Comparison of ENCODE assay signal across 8 cellular contexts in the genomic region with DNA sequence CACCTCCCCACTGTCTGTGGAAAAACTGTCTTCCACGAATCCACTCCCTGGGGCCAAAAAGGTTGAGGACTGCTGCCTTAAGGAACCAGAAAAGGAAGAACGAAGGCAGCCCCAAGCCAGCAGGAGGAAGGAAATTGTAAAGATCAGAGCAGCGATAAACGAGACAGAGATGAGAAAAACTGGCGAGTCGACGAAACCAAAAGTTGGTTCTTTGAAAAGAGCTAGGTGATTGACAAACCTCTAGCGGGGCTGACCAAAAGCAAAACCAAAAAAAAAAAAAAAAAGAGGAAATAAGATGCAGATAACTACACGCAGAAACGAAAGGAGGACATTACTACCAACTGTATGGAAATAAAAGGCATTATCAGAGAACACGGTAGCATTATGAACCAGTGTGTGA.
DNase-seq lines count a peak whose midpoint lies in the region; ATAC-seq, FAIRE-seq and TF ChIP-seq lines count a peak whose summit lies in the region.

No MANE protein-coding gene starts in this region.

- FAIRE-seq in K562 (lab: Jason Lieb, UNC), result no peak

- H3K27ac ChIP-seq in RWPE2 (ENCODE audit: poor library complexity, severe bottlenecking), result peak overlapping the region; percentile 53
- peak overlapping the region; percentile 23; the same call in 1 of the 3 replicates for H3K27ac ChIP-seq in K562 (ENCODE audit: extremely low read depth, low read depth, low read length)
- peak overlapping the region; percentile 36 for H3K27ac ChIP-seq in skeletal muscle tissue (ENCODE audit: low read depth, low read length)

- ATAC-seq in HG02678 (IDR thresholded peaks at IDR 0.05; ENCODE audit: unreplicated experiment) (peak; percentile 72), RWPE2 (ENCODE audit: low read depth) (no peak), K562 (no peak), HG03442 (IDR thresholded peaks at IDR 0.05; ENCODE audit: unreplicated experiment) (no peak), HG02642 (IDR thresholded peaks at IDR 0.05; ENCODE audit: poor library complexity, unreplicated experiment) (no peak)

- peak overlapping the region; percentile 37 for H3K4me3 ChIP-seq in GM12865 (ENCODE audit: low read depth, low read length)
- H3K4me3 ChIP-seq in RWPE2 (ENCODE audit: severe bottlenecking), result peak overlapping the region; percentile 12
- H3K4me3 ChIP-seq in K562, result peak overlapping the region; percentile 0; the same call in 1 of the 2 replicates
- peak overlapping the region in 2 of 3 donors; percentile 1 to 48 for H3K4me3 ChIP-seq in skeletal muscle tissue (ENCODE audit: low read length in 3 of 3)

- TF ChIP-seq EP300 in K562 (IDR thresholded peaks at IDR 0.05; ENCODE audit: low read length), result no peak

- H3K9ac ChIP-seq in K562 (ENCODE audit: insufficient read depth in 1 of 2, low read depth in 2 of 2, low read length in 2 of 2) (no peak overlapping the region; a peak in 1 of 4 replicates), skeletal muscle tissue (ENCODE audit: low read depth in 1 of 3, low read length in 3 of 3) (no peak overlapping the region)

- peak overlapping the region; percentile 65 for H3K4me2 ChIP-seq in K562 (ENCODE audit: insufficient read depth, low read length)

- peak overlapping the region; percentile 71 for H2AFZ ChIP-seq in K562 (ENCODE audit: low read depth, low read length)

- CTCF ChIA-PET in K562 (lab: Yijun Ruan, JAX; ENCODE audit: low intra/inter-chr PET ratio), result interaction anchor here (0.6 kb wide), 1 partner anchor 19 kb away, joined by 4 read pairs; no protein-coding TSS in a partner anchor

- H3K4me1 ChIP-seq in RWPE2 (ENCODE audit: insufficient read depth, poor library complexity, severe bottlenecking) (peaks cover 3% of the 10 kb centered on the region), K562 (replicated peaks in 1 of 2; ENCODE audit: control insufficient read depth in 2 of 2, insufficient read depth in 2 of 2, low read length in 2 of 2) (peaks cover 0 to 28% of the 10 kb centered on the region in 2 experiments; a peak in 2 of 5 replicates), skeletal muscle tissue (ENCODE audit: control insufficient read depth in 3 of 3, insufficient read depth in 3 of 3, low read length in 3 of 3) (peaks cover 10 to 17% (median 14%) of the 10 kb centered on the region in 3 donors)

- under 1% methylated on average over 10 of the region's 11 CpGs for WGBS in K562 (ENCODE audit: insufficient coverage, low coverage, missing lambda C conversion rate)

- no peak for TF ChIP-seq POLR2A in K562 (conservative IDR thresholded peaks at IDR 0.05)

- no peak for TF ChIP-seq RAD21 in K562 (CRISPR knock-in tag; conservative IDR thresholded peaks at IDR 0.05 in 1 of 2, IDR thresholded peaks at IDR 0.05 in 1 of 2)

- intact Hi-C loops in K562 (cut with micrococcal nuclease), result no loop called here

- no TSS peak for BruUV-seq in K562 (replicated peaks; lab: Mats Ljungman, UMichigan)

- H3K27me3 ChIP-seq in RWPE2 (ENCODE audit: insufficient read depth, poor library complexity, severe bottlenecking) (no peaks in the 10 kb centered on the region), K562 (ENCODE audit: control insufficient read depth in 2 of 2, insufficient read depth in 2 of 2, low read length in 2 of 2) (peaks cover 5 to 22% of the 10 kb centered on the region in 2 experiments; a peak in 3 of 5 replicates), skeletal muscle tissue (ENCODE audit: control insufficient read depth in 3 of 3, insufficient read depth in 3 of 3, low read length in 3 of 3) (no peaks in the 10 kb centered on the region)

- H4K20me1 ChIP-seq in K562 (replicated peaks; ENCODE audit: control insufficient read depth, insufficient read depth, low read length), result no peaks in the 10 kb centered on the region

- H3K79me2 ChIP-seq in K562 (ENCODE audit: control insufficient read depth, insufficient read depth, low read length), result no peaks in the 10 kb centered on the region

- H3K9me3 ChIP-seq in RWPE2 (ENCODE audit: severe bottlenecking) (no peaks in the 10 kb centered on the region), K562 (replicated peaks; ENCODE audit: control insufficient read depth, insufficient read depth, low read depth, low read length) (no peaks in the 10 kb centered on the region; the same call in 1 of the 2 replicates), skeletal muscle tissue (ENCODE audit: control insufficient read depth in 3 of 3, low read length in 3 of 3) (no peaks in the 10 kb centered on the region)

- DNase-seq in GM12865 (ENCODE audit: low read depth) (peak; percentile 92), RWPE2 (ENCODE audit: low spot score) (no peak), K562 (ENCODE audit: extremely low read depth in 1 of 4, low spot score in 3 of 4) (peak in 1 of 4 experiments; percentile 14), NCI-H2171 (lab: John Stamatoyannopoulos, UW) (no peak)

- in situ Hi-C loops in K562 (cut with MboI), result no loop called here

- TF ChIP-seq CTCF in GM12865 (IDR thresholded peaks at IDR 0.05; ENCODE audit: insufficient read depth, low read depth, low read length, missing control alignments) (no peak), RWPE2 (IDR thresholded peaks at IDR 0.05; ENCODE audit: poor library complexity, severe bottlenecking) (no peak), K562 (IDR thresholded peaks at IDR 0.05 in 2 of 3, conservative IDR thresholded peaks at IDR 0.05 in 1 of 3; ENCODE audit: insufficient read depth in 2 of 3, low read depth in 1 of 3, low read length in 3 of 3) (no peak)

- H3K9me1 ChIP-seq in K562 (ENCODE audit: control insufficient read depth, insufficient read depth, low read length), result no peaks in the 10 kb centered on the region

- POLR2A ChIA-PET in K562 (lab: Yijun Ruan, JAX), result interaction anchor here (0.6 to 1.3 kb wide), 4 partner anchors 10 to 141 kb away, joined by 3 to 12 read pairs (median 4); a partner anchor contains a TSS

- H3K36me3 ChIP-seq in RWPE2 (ENCODE audit: low read depth) (no peaks in the 10 kb centered on the region), K562 (ENCODE audit: control insufficient read depth, insufficient read depth, low read length) (no peaks in the 10 kb centered on the region), skeletal muscle tissue (ENCODE audit: control insufficient read depth in 3 of 3, insufficient read depth in 3 of 3, low read length in 3 of 3) (no peaks in the 10 kb centered on the region)

TF ChIP-seq in K562, 482 proteins besides CTCF, POLR2A, EP300 and RAD21 (continues in another document):
- TF ChIP-seq HLTF (IDR thresholded peaks at IDR 0.05) (peak; percentile 47; the same call in 1 of the 2 replicates), MAZ (CRISPR knock-in tag; conservative IDR thresholded peaks at IDR 0.05 in 1 of 2, IDR thresholded peaks at IDR 0.05 in 1 of 2) (0 out of 4 replicates have a peak, but pooled peaks of 1 of the 2 experiments have one; percentile 40), ZNF384 (IDR thresholded peaks at IDR 0.05; ENCODE audit: low read depth, low read length) (peak; percentile 93), NBN (IDR thresholded peaks at IDR 0.05; ENCODE audit: low read depth) (peak; percentile 83; the same call in 1 of the 2 replicates), ETV6 (IDR thresholded peaks at IDR 0.05; ENCODE audit: borderline replicate concordance in 1 of 2, low read depth in 2 of 2, low read length in 1 of 2) (peak; percentile 46 to 88; a peak in 1 of 4 replicates), ETV6 (CRISPR knock-in tag; IDR thresholded peaks at IDR 0.05; ENCODE audit: borderline replicate concordance) (no peak), ARNT (IDR thresholded peaks at IDR 0.05) (0 out of 4 replicates have a peak, but pooled peaks of 1 of the 2 experiments have one; percentile 43), BACH1 (tag; IDR thresholded peaks at IDR 0.05) (peak; percentile 25; the same call in 1 of the 2 replicates), FOXK2 (conservative IDR thresholded peaks at IDR 0.05 in 1 of 2, IDR thresholded peaks at IDR 0.05 in 1 of 2; ENCODE audit: low read depth in 2 of 2) (peak in 1 of 2 experiments; percentile 47; a peak in 2 of 4 replicates)
- TF ChIP-seq, protein P1, sequence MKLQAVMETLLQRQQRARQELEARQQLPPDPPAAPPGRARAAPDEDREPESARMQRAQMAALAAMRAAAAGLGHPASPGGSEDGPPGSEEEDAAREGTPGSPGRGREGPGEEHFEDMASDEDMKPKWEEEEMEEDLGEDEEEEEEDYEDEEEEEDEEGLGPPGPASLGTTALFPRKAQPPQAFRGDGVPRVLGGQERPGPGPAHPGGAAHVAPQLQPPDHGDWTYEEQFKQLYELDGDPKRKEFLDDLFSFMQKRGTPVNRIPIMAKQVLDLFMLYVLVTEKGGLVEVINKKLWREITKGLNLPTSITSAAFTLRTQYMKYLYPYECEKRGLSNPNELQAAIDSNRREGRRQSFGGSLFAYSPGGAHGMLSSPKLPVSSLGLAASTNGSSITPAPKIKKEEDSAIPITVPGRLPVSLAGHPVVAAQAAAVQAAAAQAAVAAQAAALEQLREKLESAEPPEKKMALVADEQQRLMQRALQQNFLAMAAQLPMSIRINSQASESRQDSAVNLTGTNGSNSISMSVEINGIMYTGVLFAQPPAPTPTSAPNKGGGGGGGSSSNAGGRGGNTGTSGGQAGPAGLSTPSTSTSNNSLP (IDR thresholded peaks at IDR 0.05; ENCODE audit: borderline replicate concordance, low read depth, low read length), result no peak
- TF ChIP-seq, protein P2, sequence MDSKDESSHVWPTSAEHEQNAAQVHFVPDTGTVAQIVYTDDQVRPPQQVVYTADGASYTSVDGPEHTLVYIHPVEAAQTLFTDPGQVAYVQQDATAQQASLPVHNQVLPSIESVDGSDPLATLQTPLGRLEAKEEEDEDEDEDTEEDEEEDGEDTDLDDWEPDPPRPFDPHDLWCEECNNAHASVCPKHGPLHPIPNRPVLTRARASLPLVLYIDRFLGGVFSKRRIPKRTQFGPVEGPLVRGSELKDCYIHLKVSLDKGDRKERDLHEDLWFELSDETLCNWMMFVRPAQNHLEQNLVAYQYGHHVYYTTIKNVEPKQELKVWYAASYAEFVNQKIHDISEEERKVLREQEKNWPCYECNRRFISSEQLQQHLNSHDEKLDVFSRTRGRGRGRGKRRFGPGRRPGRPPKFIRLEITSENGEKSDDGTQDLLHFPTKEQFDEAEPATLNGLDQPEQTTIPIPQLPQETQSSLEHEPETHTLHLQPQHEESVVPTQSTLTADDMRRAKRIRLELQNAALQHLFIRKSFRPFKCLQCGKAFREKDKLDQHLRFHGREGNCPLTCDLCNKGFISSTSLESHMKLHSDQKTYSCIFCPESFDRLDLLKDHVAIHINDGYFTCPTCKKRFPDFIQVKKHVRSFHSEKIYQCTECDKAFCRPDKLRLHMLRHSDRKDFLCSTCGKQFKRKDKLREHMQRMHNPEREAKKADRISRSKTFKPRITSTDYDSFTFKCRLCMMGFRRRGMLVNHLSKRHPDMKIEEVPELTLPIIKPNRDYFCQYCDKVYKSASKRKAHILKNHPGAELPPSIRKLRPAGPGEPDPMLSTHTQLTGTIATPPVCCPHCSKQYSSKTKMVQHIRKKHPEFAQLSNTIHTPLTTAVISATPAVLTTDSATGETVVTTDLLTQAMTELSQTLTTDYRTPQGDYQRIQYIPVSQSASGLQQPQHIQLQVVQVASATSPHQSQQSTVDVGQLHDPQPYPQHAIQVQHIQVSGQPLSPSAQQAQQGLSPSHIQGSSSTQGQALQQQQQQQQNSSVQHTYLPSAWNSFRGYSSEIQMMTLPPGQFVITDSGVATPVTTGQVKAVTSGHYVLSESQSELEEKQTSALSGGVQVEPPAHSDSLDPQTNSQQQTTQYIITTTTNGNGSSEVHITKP (IDR thresholded peaks at IDR 0.05; ENCODE audit: partially characterized antibody), result peak; percentile 73
